In genomic region chr11:134393638-134394037, GRCh38 we compare ENCODE assay signal across 11 cellular contexts. TPM values are rescaled to one million over a fixed set of nuclear protein-coding genes. Genes with fewer than 3 reads are reported as not detected.
DNase-seq lines count a peak whose midpoint lies in the region; ATAC-seq and TF ChIP-seq lines count a peak whose summit lies in the region.
"Had no signal": no experiment of that assay in that cellular context is flagged by ENCODE, and none has a peak within 500 bp of the region (broad histone marks: within the 10 kb centered on the region; RNA-seq: fewer than 3 reads in every experiment).

No MANE protein-coding gene starts in this region.

- H3K79me2 ChIP-seq in trophoblast cell (ENCODE audit: control insufficient read depth, insufficient read depth, low read length, poor library complexity): no peaks in the 10 kb centered on the region

- H2BK120ac ChIP-seq in trophoblast cell (ENCODE audit: insufficient read depth, low read length, poor library complexity): no peak overlapping the region

- no peak overlapping the region for H4K8ac ChIP-seq in trophoblast cell (ENCODE audit: low read depth, low read length)

- no peak overlapping the region for H3K27ac ChIP-seq in trophoblast cell (ENCODE audit: low read depth, low read length)
- H3K27ac ChIP-seq: brain microvascular endothelial cell had no signal

- no peak overlapping the region for H3K4me2 ChIP-seq in trophoblast cell (ENCODE audit: low read length)

- no peaks in the 10 kb centered on the region for H3K9me3 ChIP-seq in trophoblast cell (ENCODE audit: insufficient read depth, low read depth, low read length)

- no peaks in the 10 kb centered on the region for H3K4me1 ChIP-seq in trophoblast cell (ENCODE audit: control insufficient read depth in 1 of 2, insufficient read depth in 2 of 2, low read length in 2 of 2)

- no peak overlapping the region for H2BK12ac ChIP-seq in trophoblast cell (ENCODE audit: low read length)

- no peak overlapping the region for H3K18ac ChIP-seq in trophoblast cell (ENCODE audit: low read length)

- POLR2A ChIA-PET in GM10248 (lab: Yijun Ruan, JAX): no interaction called here

- peaks cover 6% of the 10 kb centered on the region for H3K36me3 Mint-ChIP-seq in glutamatergic neuron (ENCODE audit: unreplicated experiment)
- H3K36me3 Mint-ChIP-seq in activated T-helper 2 cell treated with anti-CD3 and anti-CD28 coated beads, Interferon-gamma antibody, Interleukin-2, Interleukin-4, amounts not matched to agents 10 μg/mL and 5 μg/mL and 100 μg/mL, durations not matched to agents 14 hours and 24 hours and 36 hours (ENCODE audit: low read depth): no peaks in the 10 kb centered on the region
- H3K36me3 Mint-ChIP-seq: naive thymus-derived CD4-positive, alpha-beta T cell had no signal

- no peaks in the 10 kb centered on the region for H3K79me1 ChIP-seq in trophoblast cell (ENCODE audit: low read length)

- no peak overlapping the region for H4K91ac ChIP-seq in trophoblast cell (ENCODE audit: low read depth, low read length)

- H3K4me1 Mint-ChIP-seq in glutamatergic neuron (ENCODE audit: low read depth, unreplicated experiment): peaks cover 54% of the 10 kb centered on the region
- H3K4me1 Mint-ChIP-seq in activated T-helper 2 cell treated with anti-CD3 and anti-CD28 coated beads, Interferon-gamma antibody, Interleukin-2, Interleukin-4, amounts not matched to agents 10 μg/mL and 5 μg/mL and 100 μg/mL, durations not matched to agents 14 hours and 24 hours and 36 hours (ENCODE audit: low read depth): no peaks in the 10 kb centered on the region
- H3K4me1 Mint-ChIP-seq: naive thymus-derived CD4-positive, alpha-beta T cell had no signal

- no peak overlapping the region for H3K4ac ChIP-seq in trophoblast cell (ENCODE audit: low read depth, low read length)

- H3K9ac ChIP-seq in trophoblast cell (ENCODE audit: low read length): no peak overlapping the region

- TF ChIP-seq CTCF in GM10248 (IDR thresholded peaks at IDR 0.05; ENCODE audit: control extremely low read depth, extremely low read depth, low read depth, missing control alignments) (peak; percentile 31), glutamatergic neuron (IDR thresholded peaks at IDR 0.05; ENCODE audit: partially characterized antibody, unreplicated experiment) (no peak)

- H3K36me3 ChIP-seq in trophoblast cell (ENCODE audit: control insufficient read depth in 1 of 2, insufficient read depth in 2 of 2, low read length in 2 of 2): no peaks in the 10 kb centered on the region
- H3K36me3 ChIP-seq: brain microvascular endothelial cell had no signal

- H3K4me3 Mint-ChIP-seq in glutamatergic neuron (ENCODE audit: unreplicated experiment): peak overlapping the region; percentile 49
- no peak overlapping the region for H3K4me3 Mint-ChIP-seq in activated T-helper 2 cell treated with anti-CD3 and anti-CD28 coated beads, Interferon-gamma antibody, Interleukin-2, Interleukin-4, amounts not matched to agents 10 μg/mL and 5 μg/mL and 100 μg/mL, durations not matched to agents 14 hours and 24 hours and 36 hours (ENCODE audit: low read depth)
- H3K4me3 Mint-ChIP-seq: naive thymus-derived CD4-positive, alpha-beta T cell had no signal

- H4K12ac ChIP-seq in trophoblast cell (ENCODE audit: low read depth, low read length): no peak overlapping the region

- CTCF ChIA-PET in GM10248 (lab: Yijun Ruan, JAX): no interaction called here

- no peak overlapping the region for H2AFZ ChIP-seq in trophoblast cell (ENCODE audit: insufficient read depth, low read length, poor library complexity)

- no peak overlapping the region for H3K4me3 ChIP-seq in trophoblast cell (ENCODE audit: low read depth, low read length)

- H3K9me3 Mint-ChIP-seq in glutamatergic neuron (ENCODE audit: unreplicated experiment): peaks cover 21% of the 10 kb centered on the region
- no peaks in the 10 kb centered on the region for H3K9me3 Mint-ChIP-seq in activated T-helper 2 cell treated with anti-CD3 and anti-CD28 coated beads, Interferon-gamma antibody, Interleukin-2, Interleukin-4, amounts not matched to agents 10 μg/mL and 5 μg/mL and 100 μg/mL, durations not matched to agents 14 hours and 24 hours and 36 hours
- H3K9me3 Mint-ChIP-seq: naive thymus-derived CD4-positive, alpha-beta T cell had no signal

- intact Hi-C loops in activated T-helper 2 cell treated with anti-CD3 and anti-CD28 coated beads, Interferon-gamma antibody, Interleukin-2, Interleukin-4, amounts not matched to agents 10 μg/mL and 5 μg/mL and 100 μg/mL, durations not matched to agents 14 hours and 24 hours and 36 hours (cut with micrococcal nuclease): no loop called here

- peak overlapping the region; percentile 87 for H3K27ac Mint-ChIP-seq in glutamatergic neuron (ENCODE audit: unreplicated experiment)
- H3K27ac Mint-ChIP-seq in activated T-helper 2 cell treated with anti-CD3 and anti-CD28 coated beads, Interferon-gamma antibody, Interleukin-2, Interleukin-4, amounts not matched to agents 10 μg/mL and 5 μg/mL and 100 μg/mL, durations not matched to agents 14 hours and 24 hours and 36 hours: no peak overlapping the region
- H3K27ac Mint-ChIP-seq: naive thymus-derived CD4-positive, alpha-beta T cell had no signal

- no peak overlapping the region for H2AK5ac ChIP-seq in trophoblast cell (ENCODE audit: low read length)

- no peak overlapping the region for H3K23ac ChIP-seq in trophoblast cell (ENCODE audit: low read length)

- WGBS in trophoblast cell (ENCODE audit: extremely low coverage, insufficient coverage, insufficient read length): no CpG with 5 or more reads among the region's 14 CpGs

- ATAC-seq in HG02759 (IDR thresholded peaks at IDR 0.05; ENCODE audit: unreplicated experiment) (no peak), GM19035 (IDR thresholded peaks at IDR 0.05; ENCODE audit: unreplicated experiment) (no peak)
- ATAC-seq: naive thymus-derived CD4-positive, alpha-beta T cell had no signal

- no peak overlapping the region for H3K14ac ChIP-seq in trophoblast cell (ENCODE audit: low read length)

- no peaks in the 10 kb centered on the region for H3K27me3 ChIP-seq in trophoblast cell (ENCODE audit: insufficient read depth, low read length)
- H3K27me3 ChIP-seq: brain microvascular endothelial cell had no signal

- H3K27me3 Mint-ChIP-seq in glutamatergic neuron (ENCODE audit: unreplicated experiment): peaks cover 18% of the 10 kb centered on the region
- H3K27me3 Mint-ChIP-seq in activated T-helper 2 cell treated with anti-CD3 and anti-CD28 coated beads, Interferon-gamma antibody, Interleukin-2, Interleukin-4, amounts not matched to agents 10 μg/mL and 5 μg/mL and 100 μg/mL, durations not matched to agents 14 hours and 24 hours and 36 hours (ENCODE audit: low read depth): peaks cover 6% of the 10 kb centered on the region

- no peak overlapping the region for H2BK5ac ChIP-seq in trophoblast cell (ENCODE audit: low read depth, low read length, poor library complexity)

- DNase-seq in GM10248 (ENCODE audit: extremely low spot score) (no peak), NCI-H69 (lab: John Stamatoyannopoulos, UW) (peak; percentile 14), glutamatergic neuron (peak; percentile 74), trophoblast cell (peak; percentile 26 to 48), CD1c-positive myeloid dendritic cell (ENCODE audit: extremely low spot score) (no peak)
- DNase-seq in activated T-helper 2 cell treated with anti-CD3 and anti-CD28 coated beads, Interferon-gamma antibody, Interleukin-2, Interleukin-4, amounts not matched to agents 10 μg/mL and 5 μg/mL and 100 μg/mL, durations not matched to agents 14 hours and 24 hours and 36 hours (ENCODE audit: low spot score): no peak
- DNase-seq: brain microvascular endothelial cell; naive thymus-derived CD4-positive, alpha-beta T cell; NCI-H1048 had no signal

RNA-seq across cellular contexts. Expression of gene B3GAT1, which starts 18.4 kb away (rescaled TPM):
- total RNA-seq in glutamatergic neuron (ENCODE audit: unreplicated experiment): 240 TPM
- polyA plus RNA-seq in trophoblast cell (2013): 0.06 and 0.07 TPM in 2 replicates
- total RNA-seq in activated T-helper 2 cell treated with anti-CD3 and anti-CD28 coated beads, Interferon-gamma antibody, Interleukin-2, Interleukin-4, amounts not matched to agents 10 μg/mL and 5 μg/mL and 100 μg/mL, durations not matched to agents 14 hours and 24 hours and 36 hours: 0.05 and 0.27 TPM in 2 replicates
- polyA plus RNA-seq: naive thymus-derived CD4-positive, alpha-beta T cell had no signal

Comparison
In these comparisons a context has a peak if more than half of its experiments do, and no peak if none do; other contexts are left out.
1. DNase-seq: peak in NCI-H69 (single experiment), glutamatergic neuron (single experiment) and trophoblast cell (2 of 2); none in GM10248 (single experiment), CD1c-positive myeloid dendritic cell (single experiment) and activated T-helper 2 cell treated with anti-CD3 and anti-CD28 coated beads, Interferon-gamma antibody, Interleukin-2, Interleukin-4, amounts not matched to agents 10 μg/mL and 5 μg/mL and 100 μg/mL, durations not matched to agents 14 hours and 24 hours and 36 hours (single experiment).
2. RNA of gene B3GAT1, which starts 18.4 kb away (total RNA-seq): 240 TPM in glutamatergic neuron (single experiment); 0.05 to 0.27 TPM in activated T-helper 2 cell treated with anti-CD3 and anti-CD28 coated beads, Interferon-gamma antibody, Interleukin-2, Interleukin-4, amounts not matched to agents 10 μg/mL and 5 μg/mL and 100 μg/mL, durations not matched to agents 14 hours and 24 hours and 36 hours; every median in the first group is over 100 times any median in the second.